ENCODE assay signal across 2 cellular contexts in the genomic region with DNA sequence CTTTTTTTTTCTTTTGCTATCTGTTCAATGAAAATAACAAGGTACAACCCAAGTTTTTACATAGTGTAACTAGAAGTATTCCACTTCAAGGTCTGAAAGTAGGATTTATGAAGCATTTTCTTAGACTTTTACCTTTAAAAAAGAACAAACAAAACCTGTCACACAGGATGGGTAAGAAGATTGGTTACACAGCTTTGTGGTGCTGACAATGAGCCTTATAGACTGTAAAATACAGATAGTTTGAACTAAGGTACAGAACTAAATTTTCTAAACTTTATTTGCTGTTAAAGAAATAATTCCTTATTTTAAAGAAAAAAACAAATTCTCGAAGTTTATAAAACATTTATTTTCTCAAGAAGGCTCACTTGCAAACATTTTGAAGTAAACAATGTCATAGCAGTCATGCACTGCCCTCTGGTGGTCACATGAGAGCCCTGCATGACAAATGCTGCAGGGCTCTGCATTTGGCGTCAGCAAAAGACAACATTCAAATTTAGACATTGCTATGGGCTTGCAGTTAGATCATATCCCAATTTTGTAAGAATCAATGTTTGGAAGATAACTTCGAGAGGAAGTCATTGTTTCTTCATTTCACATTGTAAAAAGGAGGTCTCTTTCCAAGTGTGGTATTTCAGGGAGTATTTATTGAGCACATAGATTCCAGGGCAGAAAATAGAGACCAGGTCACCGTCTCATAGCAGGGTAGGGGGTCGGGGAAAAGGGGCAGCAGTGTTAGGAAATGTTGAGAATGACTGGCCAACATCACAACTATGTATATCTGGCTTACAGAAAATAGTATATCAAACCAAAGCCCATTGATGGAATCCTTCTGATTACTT.
TF ChIP-seq lines count a peak whose summit lies in the region.

No MANE protein-coding gene starts in this region.

TF ChIP-seq in HCT116, 20 proteins besides CTCF, POLR2A, EP300 and RAD21:
- TF ChIP-seq, protein P1, sequence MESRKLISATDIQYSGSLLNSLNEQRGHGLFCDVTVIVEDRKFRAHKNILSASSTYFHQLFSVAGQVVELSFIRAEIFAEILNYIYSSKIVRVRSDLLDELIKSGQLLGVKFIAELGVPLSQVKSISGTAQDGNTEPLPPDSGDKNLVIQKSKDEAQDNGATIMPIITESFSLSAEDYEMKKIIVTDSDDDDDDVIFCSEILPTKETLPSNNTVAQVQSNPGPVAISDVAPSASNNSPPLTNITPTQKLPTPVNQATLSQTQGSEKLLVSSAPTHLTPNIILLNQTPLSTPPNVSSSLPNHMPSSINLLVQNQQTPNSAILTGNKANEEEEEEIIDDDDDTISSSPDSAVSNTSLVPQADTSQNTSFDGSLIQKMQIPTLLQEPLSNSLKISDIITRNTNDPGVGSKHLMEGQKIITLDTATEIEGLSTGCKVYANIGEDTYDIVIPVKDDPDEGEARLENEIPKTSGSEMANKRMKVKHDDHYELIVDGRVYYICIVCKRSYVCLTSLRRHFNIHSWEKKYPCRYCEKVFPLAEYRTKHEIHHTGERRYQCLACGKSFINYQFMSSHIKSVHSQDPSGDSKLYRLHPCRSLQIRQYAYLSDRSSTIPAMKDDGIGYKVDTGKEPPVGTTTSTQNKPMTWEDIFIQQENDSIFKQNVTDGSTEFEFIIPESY (IDR thresholded peaks at IDR 0.05; ENCODE audit: extremely low read depth, insufficient replicate concordance, low read length), result no peak
- TF ChIP-seq EZH2phosphoT487 (IDR thresholded peaks at IDR 0.05; ENCODE audit: borderline replicate concordance) (no peak), YY1 (IDR thresholded peaks at IDR 0.05; ENCODE audit: extremely low read depth, insufficient replicate concordance, low read depth, low read length) (no peak), EZH2 (IDR thresholded peaks at IDR 0.05) (no peak), TCF7L2 (IDR thresholded peaks at IDR 0.05; ENCODE audit: borderline replicate concordance, extremely low read depth, insufficient read depth, insufficient read length) (no peak), ZNF274 (IDR thresholded peaks at IDR 0.05; ENCODE audit: low read depth, low read length) (no peak), ZFX (IDR thresholded peaks at IDR 0.05) (no peak), POLR2AphosphoS5 (IDR thresholded peaks at IDR 0.05; ENCODE audit: low read depth, low read length) (no peak), FOSL1 (IDR thresholded peaks at IDR 0.05; ENCODE audit: low read depth) (no peak), ELF1 (IDR thresholded peaks at IDR 0.05; ENCODE audit: borderline replicate concordance, low read depth) (no peak)
- TF ChIP-seq, protein P2, sequence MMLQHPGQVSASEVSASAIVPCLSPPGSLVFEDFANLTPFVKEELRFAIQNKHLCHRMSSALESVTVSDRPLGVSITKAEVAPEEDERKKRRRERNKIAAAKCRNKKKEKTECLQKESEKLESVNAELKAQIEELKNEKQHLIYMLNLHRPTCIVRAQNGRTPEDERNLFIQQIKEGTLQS (IDR thresholded peaks at IDR 0.05), result no peak

TF ChIP-seq in WTC11, 78 proteins besides CTCF, POLR2A, EP300 and RAD21 (continued from another document):
- TF ChIP-seq ZNF232 (CRISPR knock-in tag; IDR thresholded peaks at IDR 0.05) (no peak), FOXP1 (CRISPR knock-in tag; IDR thresholded peaks at IDR 0.05; ENCODE audit: borderline replicate concordance) (no peak), NR2C2 (CRISPR knock-in tag; IDR thresholded peaks at IDR 0.05) (no peak), RORB (CRISPR knock-in tag; IDR thresholded peaks at IDR 0.05) (no peak), GRHL2 (CRISPR knock-in tag; IDR thresholded peaks at IDR 0.05; ENCODE audit: insufficient replicate concordance, severe bottlenecking) (no peak), SMAD3 (CRISPR knock-in tag; IDR thresholded peaks at IDR 0.05; ENCODE audit: borderline replicate concordance) (no peak), JUN (CRISPR knock-in tag; IDR thresholded peaks at IDR 0.05) (no peak)
- TF ChIP-seq, protein P3, sequence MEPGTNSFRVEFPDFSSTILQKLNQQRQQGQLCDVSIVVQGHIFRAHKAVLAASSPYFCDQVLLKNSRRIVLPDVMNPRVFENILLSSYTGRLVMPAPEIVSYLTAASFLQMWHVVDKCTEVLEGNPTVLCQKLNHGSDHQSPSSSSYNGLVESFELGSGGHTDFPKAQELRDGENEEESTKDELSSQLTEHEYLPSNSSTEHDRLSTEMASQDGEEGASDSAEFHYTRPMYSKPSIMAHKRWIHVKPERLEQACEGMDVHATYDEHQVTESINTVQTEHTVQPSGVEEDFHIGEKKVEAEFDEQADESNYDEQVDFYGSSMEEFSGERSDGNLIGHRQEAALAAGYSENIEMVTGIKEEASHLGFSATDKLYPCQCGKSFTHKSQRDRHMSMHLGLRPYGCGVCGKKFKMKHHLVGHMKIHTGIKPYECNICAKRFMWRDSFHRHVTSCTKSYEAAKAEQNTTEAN (CRISPR knock-in tag; IDR thresholded peaks at IDR 0.05), result no peak
- TF ChIP-seq, protein P4, sequence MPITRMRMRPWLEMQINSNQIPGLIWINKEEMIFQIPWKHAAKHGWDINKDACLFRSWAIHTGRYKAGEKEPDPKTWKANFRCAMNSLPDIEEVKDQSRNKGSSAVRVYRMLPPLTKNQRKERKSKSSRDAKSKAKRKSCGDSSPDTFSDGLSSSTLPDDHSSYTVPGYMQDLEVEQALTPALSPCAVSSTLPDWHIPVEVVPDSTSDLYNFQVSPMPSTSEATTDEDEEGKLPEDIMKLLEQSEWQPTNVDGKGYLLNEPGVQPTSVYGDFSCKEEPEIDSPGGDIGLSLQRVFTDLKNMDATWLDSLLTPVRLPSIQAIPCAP (CRISPR knock-in tag; IDR thresholded peaks at IDR 0.05), result no peak
TF ChIP-seq in WTC11: peak in this region for 0.
